Comparison of ENCODE assay signal across 8 cellular contexts in genomic region chr1:43707191-43708005, GRCh38. TPM values are rescaled to one million over a fixed set of nuclear protein-coding genes. Genes with fewer than 3 reads are reported as not detected.
DNase-seq lines count a peak whose midpoint lies in the region; ATAC-seq and TF ChIP-seq lines count a peak whose summit lies in the region.

ST3GAL3 (plus strand) TSS chr1:43707536; CDS start chr1:43736263, 28,727 bp downstream.

- DNase-seq in AG20443 (ENCODE audit: low spot score): peak; percentile 98
- DNase-seq in NCI-H510A treated with DMSO at 0.1 percent for 48 hours (lab: John Stamatoyannopoulos, UW): peak; percentile 100
- peak; percentile 90 to 92 for DNase-seq in activated CD4-positive, alpha-beta T cell treated with anti-CD3 and anti-CD28 coated beads for 24 hours (ENCODE audit: low read depth in 2 of 2)
- DNase-seq in cerebellum (ENCODE audit: low spot score): peak; percentile 96
- DNase-seq in kidney glomerular epithelial cell (lab: John Stamatoyannopoulos, UW): peak; percentile 89
- peak; percentile 70 to 79 for DNase-seq in stimulated activated CD4-positive, alpha-beta T cell treated with anti-CD3 and anti-CD28 coated beads, Interleukin-1b, Interleukin-23, amount 100 ng/mL, for 1 hour (ENCODE audit: low read depth in 2 of 2)

- peak; percentile 81 for ATAC-seq in HG03378 (IDR thresholded peaks at IDR 0.05; ENCODE audit: unreplicated experiment)

- peak; percentile 94 for TF ChIP-seq POLR2A in GM19099 (IDR thresholded peaks at IDR 0.05; ENCODE audit: extremely low read depth, insufficient read length, low read depth)

RNA-seq across cellular contexts. Expression of gene ST3GAL3, which starts in this region (rescaled TPM):
- 49.1 TPM for total RNA-seq in cerebellum

Comparison
In these comparisons a context has a peak if more than half of its experiments do, and no peak if none do; other contexts are left out.
1. Peak in every context shown above with its lines: DNase-seq and ATAC-seq.